11 cellular contexts compared by ENCODE assay signal in genomic region chr1:204123376-204123775, GRCh38. TPM values are rescaled to one million over a fixed set of nuclear protein-coding genes. Genes with fewer than 3 reads are reported as not detected.
DNase-seq lines count a peak whose midpoint lies in the region; ATAC-seq, FAIRE-seq and TF ChIP-seq lines count a peak whose summit lies in the region.
"Had no signal": no experiment of that assay in that cellular context is flagged by ENCODE, and none has a peak within 500 bp of the region (broad histone marks: within the 10 kb centered on the region; RNA-seq: fewer than 3 reads in every experiment).

No MANE protein-coding gene starts in this region.

- FAIRE-seq in frontal cortex (lab: Jason Lieb, UNC): no peak

- H3K27me3 ChIP-seq in SJCRH30: no peaks in the 10 kb centered on the region

- H3K36me3 ChIP-seq in SJCRH30: peaks cover 5% of the 10 kb centered on the region; the same call in 1 of the 2 replicates

- no peaks in the 10 kb centered on the region for H3K9me3 Mint-ChIP-seq in activated T-cell treated with anti-CD3 and anti-CD28 coated beads, Interleukin-2, amount 50 U/mL, for 24 hours
- no peaks in the 10 kb centered on the region for H3K9me3 Mint-ChIP-seq in stimulated activated naive B cell treated with anti-CD40 and anti-IgM and Interleukin-4, amounts not matched to agents 10 μg/mL and 1 μg/mL and 100 μg/mL, for 72 hours

- H3K4me1 Mint-ChIP-seq in activated T-cell treated with anti-CD3 and anti-CD28 coated beads, Interleukin-2, amount 50 U/mL, for 24 hours (ENCODE audit: low read depth): peaks cover 2% of the 10 kb centered on the region
- peaks cover 0 to 1% of the 10 kb centered on the region in 2 donors for H3K4me1 Mint-ChIP-seq in stimulated activated naive B cell treated with anti-CD40 and anti-IgM and Interleukin-4, amounts not matched to agents 10 μg/mL and 1 μg/mL and 100 μg/mL, for 72 hours

- no peaks in the 10 kb centered on the region for H3K4me1 ChIP-seq in SJCRH30

- H3K27ac Mint-ChIP-seq in activated T-cell treated with anti-CD3 and anti-CD28 coated beads, Interleukin-2, amount 50 U/mL, for 24 hours: no peak overlapping the region
- H3K27ac Mint-ChIP-seq in stimulated activated naive B cell treated with anti-CD40 and anti-IgM and Interleukin-4, amounts not matched to agents 10 μg/mL and 1 μg/mL and 100 μg/mL, for 72 hours: no peak overlapping the region

- peak; percentile 32 for TF ChIP-seq CTCF in foreskin fibroblast (IDR thresholded peaks at IDR 0.05; ENCODE audit: low read depth, low read length)

- H3K4me3 ChIP-seq in SJCRH30 (no peak overlapping the region), foreskin fibroblast (ENCODE audit: low read depth in 1 of 2, low read length in 2 of 2) (no peak overlapping the region)

- H3K27ac ChIP-seq in SJCRH30: no peak overlapping the region
- H3K27ac ChIP-seq: C4-2B had no signal

- no peaks in the 10 kb centered on the region for H3K9me3 ChIP-seq in SJCRH30 (replicated peaks)

- peak; percentile 29 to 38 for DNase-seq in activated T-cell treated with anti-CD3 and anti-CD28 coated beads, Interleukin-2, amount 50 U/mL, for 48 hours
- DNase-seq in activated T-cell treated with anti-CD3 and anti-CD28 coated beads, Interleukin-2, amount 50 U/mL, for 24 hours: no peak
- DNase-seq in SJCRH30 (peak; percentile 27 to 38), foreskin fibroblast (peak in 1 of 2 donors; percentile 47), OCI-M2 (lab: John Stamatoyannopoulos, UW; ENCODE audit: unreplicated experiment) (no peak), GOT3 (lab: John Stamatoyannopoulos, UW) (no peak), frontal cortex (ENCODE audit: low spot score in 2 of 2) (no peak)
- no peak for DNase-seq in stimulated activated naive B cell treated with anti-CD40 and anti-IgM and Interleukin-4, amounts not matched to agents 10 μg/mL and 1 μg/mL and 100 μg/mL, for 72 hours
- DNase-seq: caudate nucleus had no signal

- ATAC-seq in stimulated activated naive B cell treated with anti-CD40 and anti-IgM and Interleukin-4, amounts not matched to agents 10 μg/mL and 1 μg/mL and 100 μg/mL, for 72 hours (replicated peaks): peak; percentile 41

- H3K4me3 Mint-ChIP-seq in activated T-cell treated with anti-CD3 and anti-CD28 coated beads, Interleukin-2, amount 50 U/mL, for 24 hours: no peak overlapping the region
- no peak overlapping the region for H3K4me3 Mint-ChIP-seq in stimulated activated naive B cell treated with anti-CD40 and anti-IgM and Interleukin-4, amounts not matched to agents 10 μg/mL and 1 μg/mL and 100 μg/mL, for 72 hours

- H3K36me3 Mint-ChIP-seq in activated T-cell treated with anti-CD3 and anti-CD28 coated beads, Interleukin-2, amount 50 U/mL, for 24 hours (ENCODE audit: low read depth): no peaks in the 10 kb centered on the region
- no peaks in the 10 kb centered on the region for H3K36me3 Mint-ChIP-seq in stimulated activated naive B cell treated with anti-CD40 and anti-IgM and Interleukin-4, amounts not matched to agents 10 μg/mL and 1 μg/mL and 100 μg/mL, for 72 hours

- no peaks in the 10 kb centered on the region for H3K27me3 Mint-ChIP-seq in activated T-cell treated with anti-CD3 and anti-CD28 coated beads, Interleukin-2, amount 50 U/mL, for 24 hours
- H3K27me3 Mint-ChIP-seq in stimulated activated naive B cell treated with anti-CD40 and anti-IgM and Interleukin-4, amounts not matched to agents 10 μg/mL and 1 μg/mL and 100 μg/mL, for 72 hours: peaks cover 0 to 7% of the 10 kb centered on the region in 2 donors

RNA-seq across cellular contexts. Expression of gene ETNK2, which starts 28.5 kb away (rescaled TPM):
- 9.4 and 10.8 TPM in 2 replicates for total RNA-seq in SJCRH30 (2014; rRNA removed; shearing (Covaris generic))
- 31.0 TPM for total RNA-seq in frontal cortex

RNA-seq across cellular contexts. Expression of gene REN, which starts 42.8 kb away (rescaled TPM):
- total RNA-seq in SJCRH30 (2014; rRNA removed; shearing (Covaris generic)): not detected in 2 replicates
- not detected for total RNA-seq in frontal cortex
- total RNA-seq: lung microvascular endothelial cell had no signal

RNA-seq across cellular contexts. Expression of gene SOX13, which starts 50.5 kb away (rescaled TPM):
- total RNA-seq in SJCRH30 (2014; rRNA removed; shearing (Covaris generic)): 28.9 and 35.1 TPM in 2 replicates
- 1.6 TPM for total RNA-seq in frontal cortex

Comparison
In these comparisons a context has a peak if more than half of its experiments do, and no peak if none do; other contexts are left out.
1. DNase-seq: peak in activated T-cell treated with anti-CD3 and anti-CD28 coated beads, Interleukin-2, amount 50 U/mL, for 48 hours (2 of 2) and SJCRH30 (2 of 2); none in activated T-cell treated with anti-CD3 and anti-CD28 coated beads, Interleukin-2, amount 50 U/mL, for 24 hours (single experiment), stimulated activated naive B cell treated with anti-CD40 and anti-IgM and Interleukin-4, amounts not matched to agents 10 μg/mL and 1 μg/mL and 100 μg/mL, for 72 hours (single experiment), OCI-M2 (single experiment), GOT3 (single experiment) and frontal cortex (0 of 2).
2. RNA of gene SOX13, which starts 50.5 kb away (total RNA-seq): 28.9 to 35.1 TPM in SJCRH30; 1.6 TPM in frontal cortex (single experiment); every median in the first group is over 10 times any median in the second.